21 cellular contexts compared by ENCODE assay signal in the genomic region with DNA sequence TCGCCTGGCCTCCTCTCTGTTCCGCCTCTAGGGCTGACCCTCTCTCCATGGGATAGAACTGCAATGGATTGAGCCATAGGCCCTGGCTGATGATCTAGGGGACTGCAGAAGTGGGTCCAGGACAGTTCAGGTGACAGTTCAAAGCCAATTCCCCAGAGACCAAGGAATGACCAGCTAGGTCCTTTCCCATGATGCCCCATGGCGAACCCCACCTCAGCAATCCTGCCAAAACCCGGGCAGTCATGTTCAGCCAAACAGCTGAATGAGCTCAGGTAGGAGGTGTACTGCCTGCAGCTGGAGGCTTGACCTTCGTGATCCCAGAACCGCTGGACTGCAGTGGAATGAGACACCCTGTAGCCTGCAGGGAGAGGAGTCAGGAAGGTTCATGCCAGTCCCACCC. TPM values are rescaled to one million over a fixed set of nuclear protein-coding genes. Genes with fewer than 3 reads are reported as not detected.
"Had no signal": no experiment of that assay in that cellular context is flagged by ENCODE, and none has a peak within 500 bp of the region (broad histone marks: within the 10 kb centered on the region; RNA-seq: fewer than 3 reads in every experiment).

No MANE protein-coding gene starts in this region.

RNA-seq across cellular contexts. Expression of gene TSPY9, which starts 17.3 kb away (rescaled TPM):
- total RNA-seq: activated CD4-positive, alpha-beta memory T cell treated with anti-CD3 and anti-CD28 coated beads for 36 hours; activated CD4-positive, alpha-beta T cell treated with anti-CD3 and anti-CD28 coated beads for 36 hours; activated CD8-positive, alpha-beta T cell treated with anti-CD3 and anti-CD28 coated beads, Interleukin-2, amount 10 ng/mL, durations not matched to agents 7 days and 5 days; activated naive CD4-positive, alpha-beta T cell treated with anti-CD3 and anti-CD28 coated beads, Interleukin-2, amount 50 U/mL, for 72 hours; activated naive CD8-positive, alpha-beta T cell treated with anti-CD3 and anti-CD28 coated beads for 36 hours; activated T-cell treated with anti-CD3 and anti-CD28 coated beads, Interleukin-2, amount 50 U/mL, for 4 hours; activated T-cell treated with anti-CD3 and anti-CD28 coated beads, Interleukin-2, amount 50 U/mL, for 72 hours; activated T-helper 1 cell treated with anti-CD3 and anti-CD28 coated beads, Interleukin-12 subunit alpha, Interleukin-12 subunit beta, Interleukin-2, Interleukin-4 antibody, amounts not matched to agents 30 ng/mL and 10 ng/mL and 1 ng/mL, durations not matched to agents 14 hours and 24 hours and 36 hours; activated T-helper 17 cell treated with anti-CD3 and anti-CD28 coated beads, Interleukin-2, amount 50 U/mL, for 72 hours; adrenal gland; aorta; astrocyte; body of pancreas; breast epithelium; cardiac septum; cerebellum; T-cell; T-helper 1 cell treated with Interleukin-12 subunit alpha and Interleukin-12 subunit beta and Interleukin-4 antibody, amounts not matched to agents 30 ng/mL and 1 ng/mL, for 36 hours; T-helper 17 cell; T-helper 2 cell treated with Interferon-gamma antibody and Interleukin-4, amounts not matched to agents 100 ng/mL and 5 ng/mL, for 36 hours; WTC11 had no signal
- polyA plus RNA-seq: adrenal gland, aorta had no signal

RNA-seq across cellular contexts. Expression of gene TSPY10, which starts 23.3 kb away (rescaled TPM):
- total RNA-seq: activated CD4-positive, alpha-beta memory T cell treated with anti-CD3 and anti-CD28 coated beads for 36 hours; activated CD4-positive, alpha-beta T cell treated with anti-CD3 and anti-CD28 coated beads for 36 hours; activated CD8-positive, alpha-beta T cell treated with anti-CD3 and anti-CD28 coated beads, Interleukin-2, amount 10 ng/mL, durations not matched to agents 7 days and 5 days; activated naive CD4-positive, alpha-beta T cell treated with anti-CD3 and anti-CD28 coated beads, Interleukin-2, amount 50 U/mL, for 72 hours; activated naive CD8-positive, alpha-beta T cell treated with anti-CD3 and anti-CD28 coated beads for 36 hours; activated T-cell treated with anti-CD3 and anti-CD28 coated beads, Interleukin-2, amount 50 U/mL, for 4 hours; activated T-cell treated with anti-CD3 and anti-CD28 coated beads, Interleukin-2, amount 50 U/mL, for 72 hours; activated T-helper 1 cell treated with anti-CD3 and anti-CD28 coated beads, Interleukin-12 subunit alpha, Interleukin-12 subunit beta, Interleukin-2, Interleukin-4 antibody, amounts not matched to agents 30 ng/mL and 10 ng/mL and 1 ng/mL, durations not matched to agents 14 hours and 24 hours and 36 hours; activated T-helper 17 cell treated with anti-CD3 and anti-CD28 coated beads, Interleukin-2, amount 50 U/mL, for 72 hours; adrenal gland; aorta; astrocyte; body of pancreas; breast epithelium; cardiac septum; cerebellum; T-cell; T-helper 1 cell treated with Interleukin-12 subunit alpha and Interleukin-12 subunit beta and Interleukin-4 antibody, amounts not matched to agents 30 ng/mL and 1 ng/mL, for 36 hours; T-helper 17 cell; T-helper 2 cell treated with Interferon-gamma antibody and Interleukin-4, amounts not matched to agents 100 ng/mL and 5 ng/mL, for 36 hours; WTC11 had no signal
- polyA plus RNA-seq: adrenal gland, aorta had no signal

RNA-seq across cellular contexts. Expression of gene TSPY1, which starts 37.6 kb away (rescaled TPM):
- total RNA-seq: activated CD4-positive, alpha-beta memory T cell treated with anti-CD3 and anti-CD28 coated beads for 36 hours; activated CD4-positive, alpha-beta T cell treated with anti-CD3 and anti-CD28 coated beads for 36 hours; activated CD8-positive, alpha-beta T cell treated with anti-CD3 and anti-CD28 coated beads, Interleukin-2, amount 10 ng/mL, durations not matched to agents 7 days and 5 days; activated naive CD4-positive, alpha-beta T cell treated with anti-CD3 and anti-CD28 coated beads, Interleukin-2, amount 50 U/mL, for 72 hours; activated naive CD8-positive, alpha-beta T cell treated with anti-CD3 and anti-CD28 coated beads for 36 hours; activated T-cell treated with anti-CD3 and anti-CD28 coated beads, Interleukin-2, amount 50 U/mL, for 4 hours; activated T-cell treated with anti-CD3 and anti-CD28 coated beads, Interleukin-2, amount 50 U/mL, for 72 hours; activated T-helper 1 cell treated with anti-CD3 and anti-CD28 coated beads, Interleukin-12 subunit alpha, Interleukin-12 subunit beta, Interleukin-2, Interleukin-4 antibody, amounts not matched to agents 30 ng/mL and 10 ng/mL and 1 ng/mL, durations not matched to agents 14 hours and 24 hours and 36 hours; activated T-helper 17 cell treated with anti-CD3 and anti-CD28 coated beads, Interleukin-2, amount 50 U/mL, for 72 hours; adrenal gland; aorta; astrocyte; body of pancreas; breast epithelium; cardiac septum; cerebellum; T-cell; T-helper 1 cell treated with Interleukin-12 subunit alpha and Interleukin-12 subunit beta and Interleukin-4 antibody, amounts not matched to agents 30 ng/mL and 1 ng/mL, for 36 hours; T-helper 17 cell; T-helper 2 cell treated with Interferon-gamma antibody and Interleukin-4, amounts not matched to agents 100 ng/mL and 5 ng/mL, for 36 hours; WTC11 had no signal
- polyA plus RNA-seq: adrenal gland, aorta had no signal
